ENCODE assay signal across 1 cellular context in the genomic region with DNA sequence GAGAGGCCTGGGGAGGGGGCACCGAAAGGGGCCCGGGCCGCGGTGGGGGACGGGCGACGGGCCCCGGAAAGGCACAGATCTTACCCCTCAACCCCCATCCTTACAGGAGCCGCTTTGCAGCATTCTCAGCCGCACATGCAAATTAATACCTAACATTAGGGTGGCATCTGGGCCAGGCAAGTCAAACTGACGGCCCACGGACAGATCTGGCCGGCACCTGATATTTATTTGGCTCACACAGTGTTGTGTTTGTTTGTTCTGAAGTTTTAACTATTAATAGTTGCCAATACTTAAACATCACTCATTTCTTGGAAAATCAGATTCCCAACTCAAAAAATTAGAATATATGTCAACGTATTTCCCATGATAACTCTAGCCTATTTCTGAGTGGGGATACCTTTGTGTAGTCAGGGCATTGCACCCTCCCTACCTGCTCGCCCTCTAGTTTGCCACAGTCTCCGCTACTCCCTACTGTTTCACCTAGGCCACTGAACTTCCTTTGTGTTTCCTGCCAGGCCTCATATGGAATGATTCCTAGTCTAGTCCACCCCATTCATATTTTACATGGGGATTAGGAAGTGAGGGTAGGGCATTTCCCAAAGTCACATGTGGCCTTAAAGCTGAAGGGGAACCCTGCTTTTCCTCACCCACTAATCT.
TF ChIP-seq lines count a peak whose summit lies in the region.

No MANE protein-coding gene starts in this region.

TF ChIP-seq in HepG2, 621 proteins besides CTCF, POLR2A, EP300 and RAD21 (continued from another document):
- no peak for TF ChIP-seq PAWR (CRISPR knock-in tag; IDR thresholded peaks at IDR 0.05; ENCODE audit: borderline replicate concordance)
- no peak for TF ChIP-seq MTF2 (CRISPR knock-in tag; IDR thresholded peaks at IDR 0.05; ENCODE audit: borderline replicate concordance)
- TF ChIP-seq, protein P1, sequence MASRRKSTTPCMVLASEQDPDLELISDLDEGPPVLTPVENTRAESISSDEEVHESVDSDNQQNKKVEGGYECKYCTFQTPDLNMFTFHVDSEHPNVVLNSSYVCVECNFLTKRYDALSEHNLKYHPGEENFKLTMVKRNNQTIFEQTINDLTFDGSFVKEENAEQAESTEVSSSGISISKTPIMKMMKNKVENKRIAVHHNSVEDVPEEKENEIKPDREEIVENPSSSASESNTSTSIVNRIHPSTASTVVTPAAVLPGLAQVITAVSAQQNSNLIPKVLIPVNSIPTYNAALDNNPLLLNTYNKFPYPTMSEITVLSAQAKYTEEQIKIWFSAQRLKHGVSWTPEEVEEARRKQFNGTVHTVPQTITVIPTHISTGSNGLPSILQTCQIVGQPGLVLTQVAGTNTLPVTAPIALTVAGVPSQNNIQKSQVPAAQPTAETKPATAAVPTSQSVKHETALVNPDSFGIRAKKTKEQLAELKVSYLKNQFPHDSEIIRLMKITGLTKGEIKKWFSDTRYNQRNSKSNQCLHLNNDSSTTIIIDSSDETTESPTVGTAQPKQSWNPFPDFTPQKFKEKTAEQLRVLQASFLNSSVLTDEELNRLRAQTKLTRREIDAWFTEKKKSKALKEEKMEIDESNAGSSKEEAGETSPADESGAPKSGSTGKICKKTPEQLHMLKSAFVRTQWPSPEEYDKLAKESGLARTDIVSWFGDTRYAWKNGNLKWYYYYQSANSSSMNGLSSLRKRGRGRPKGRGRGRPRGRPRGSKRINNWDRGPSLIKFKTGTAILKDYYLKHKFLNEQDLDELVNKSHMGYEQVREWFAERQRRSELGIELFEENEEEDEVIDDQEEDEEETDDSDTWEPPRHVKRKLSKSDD (CRISPR knock-in tag; IDR thresholded peaks at IDR 0.05; ENCODE audit: low read depth): peak; percentile 9; the same call in 1 of the 2 replicates
- TF ChIP-seq, protein P2, sequence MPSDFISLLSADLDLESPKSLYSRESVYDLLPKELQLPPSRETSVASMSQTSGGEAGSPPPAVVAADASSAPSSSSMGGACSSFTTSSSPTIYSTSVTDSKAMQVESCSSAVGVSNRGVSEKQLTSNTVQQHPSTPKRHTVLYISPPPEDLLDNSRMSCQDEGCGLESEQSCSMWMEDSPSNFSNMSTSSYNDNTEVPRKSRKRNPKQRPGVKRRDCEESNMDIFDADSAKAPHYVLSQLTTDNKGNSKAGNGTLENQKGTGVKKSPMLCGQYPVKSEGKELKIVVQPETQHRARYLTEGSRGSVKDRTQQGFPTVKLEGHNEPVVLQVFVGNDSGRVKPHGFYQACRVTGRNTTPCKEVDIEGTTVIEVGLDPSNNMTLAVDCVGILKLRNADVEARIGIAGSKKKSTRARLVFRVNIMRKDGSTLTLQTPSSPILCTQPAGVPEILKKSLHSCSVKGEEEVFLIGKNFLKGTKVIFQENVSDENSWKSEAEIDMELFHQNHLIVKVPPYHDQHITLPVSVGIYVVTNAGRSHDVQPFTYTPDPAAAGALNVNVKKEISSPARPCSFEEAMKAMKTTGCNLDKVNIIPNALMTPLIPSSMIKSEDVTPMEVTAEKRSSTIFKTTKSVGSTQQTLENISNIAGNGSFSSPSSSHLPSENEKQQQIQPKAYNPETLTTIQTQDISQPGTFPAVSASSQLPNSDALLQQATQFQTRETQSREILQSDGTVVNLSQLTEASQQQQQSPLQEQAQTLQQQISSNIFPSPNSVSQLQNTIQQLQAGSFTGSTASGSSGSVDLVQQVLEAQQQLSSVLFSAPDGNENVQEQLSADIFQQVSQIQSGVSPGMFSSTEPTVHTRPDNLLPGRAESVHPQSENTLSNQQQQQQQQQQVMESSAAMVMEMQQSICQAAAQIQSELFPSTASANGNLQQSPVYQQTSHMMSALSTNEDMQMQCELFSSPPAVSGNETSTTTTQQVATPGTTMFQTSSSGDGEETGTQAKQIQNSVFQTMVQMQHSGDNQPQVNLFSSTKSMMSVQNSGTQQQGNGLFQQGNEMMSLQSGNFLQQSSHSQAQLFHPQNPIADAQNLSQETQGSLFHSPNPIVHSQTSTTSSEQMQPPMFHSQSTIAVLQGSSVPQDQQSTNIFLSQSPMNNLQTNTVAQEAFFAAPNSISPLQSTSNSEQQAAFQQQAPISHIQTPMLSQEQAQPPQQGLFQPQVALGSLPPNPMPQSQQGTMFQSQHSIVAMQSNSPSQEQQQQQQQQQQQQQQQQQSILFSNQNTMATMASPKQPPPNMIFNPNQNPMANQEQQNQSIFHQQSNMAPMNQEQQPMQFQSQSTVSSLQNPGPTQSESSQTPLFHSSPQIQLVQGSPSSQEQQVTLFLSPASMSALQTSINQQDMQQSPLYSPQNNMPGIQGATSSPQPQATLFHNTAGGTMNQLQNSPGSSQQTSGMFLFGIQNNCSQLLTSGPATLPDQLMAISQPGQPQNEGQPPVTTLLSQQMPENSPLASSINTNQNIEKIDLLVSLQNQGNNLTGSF (CRISPR knock-in tag; IDR thresholded peaks at IDR 0.05): peak; percentile 50; the same call in 1 of the 2 replicates
- TF ChIP-seq, protein P3, sequence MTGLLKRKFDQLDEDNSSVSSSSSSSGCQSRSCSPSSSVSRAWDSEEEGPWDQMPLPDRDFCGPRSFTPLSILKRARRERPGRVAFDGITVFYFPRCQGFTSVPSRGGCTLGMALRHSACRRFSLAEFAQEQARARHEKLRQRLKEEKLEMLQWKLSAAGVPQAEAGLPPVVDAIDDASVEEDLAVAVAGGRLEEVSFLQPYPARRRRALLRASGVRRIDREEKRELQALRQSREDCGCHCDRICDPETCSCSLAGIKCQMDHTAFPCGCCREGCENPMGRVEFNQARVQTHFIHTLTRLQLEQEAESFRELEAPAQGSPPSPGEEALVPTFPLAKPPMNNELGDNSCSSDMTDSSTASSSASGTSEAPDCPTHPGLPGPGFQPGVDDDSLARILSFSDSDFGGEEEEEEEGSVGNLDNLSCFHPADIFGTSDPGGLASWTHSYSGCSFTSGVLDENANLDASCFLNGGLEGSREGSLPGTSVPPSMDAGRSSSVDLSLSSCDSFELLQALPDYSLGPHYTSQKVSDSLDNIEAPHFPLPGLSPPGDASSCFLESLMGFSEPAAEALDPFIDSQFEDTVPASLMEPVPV (CRISPR knock-in tag; IDR thresholded peaks at IDR 0.05): 0 out of 2 replicates have a peak, but pooled peaks have one; percentile 75
- TF ChIP-seq ZNF224 (CRISPR knock-in tag; IDR thresholded peaks at IDR 0.05): peak; percentile 11; the same call in 1 of the 2 replicates
- TF ChIP-seq, protein P4, sequence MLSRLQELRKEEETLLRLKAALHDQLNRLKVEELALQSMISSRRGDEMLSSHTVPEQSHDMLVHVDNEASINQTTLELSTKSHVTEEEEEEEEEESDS (CRISPR knock-in tag; IDR thresholded peaks at IDR 0.05; ENCODE audit: borderline replicate concordance): peak; percentile 30; the same call in 1 of the 2 replicates
- TF ChIP-seq ZNF160 (CRISPR knock-in tag; IDR thresholded peaks at IDR 0.05): 0 out of 2 replicates have a peak, but pooled peaks have one; percentile 1
- TF ChIP-seq SP1 (IDR thresholded peaks at IDR 0.05): no peak
- TF ChIP-seq SP1 (CRISPR knock-in tag; IDR thresholded peaks at IDR 0.05): no peak
- TF ChIP-seq HNRNPLL (IDR thresholded peaks at IDR 0.05; ENCODE audit: low read depth, low read length, poor library complexity, severe bottlenecking): no peak
- TF ChIP-seq ZNF501 (CRISPR knock-in tag; IDR thresholded peaks at IDR 0.05): 0 out of 2 replicates have a peak, but pooled peaks have one; percentile 5
- TF ChIP-seq, protein P5, sequence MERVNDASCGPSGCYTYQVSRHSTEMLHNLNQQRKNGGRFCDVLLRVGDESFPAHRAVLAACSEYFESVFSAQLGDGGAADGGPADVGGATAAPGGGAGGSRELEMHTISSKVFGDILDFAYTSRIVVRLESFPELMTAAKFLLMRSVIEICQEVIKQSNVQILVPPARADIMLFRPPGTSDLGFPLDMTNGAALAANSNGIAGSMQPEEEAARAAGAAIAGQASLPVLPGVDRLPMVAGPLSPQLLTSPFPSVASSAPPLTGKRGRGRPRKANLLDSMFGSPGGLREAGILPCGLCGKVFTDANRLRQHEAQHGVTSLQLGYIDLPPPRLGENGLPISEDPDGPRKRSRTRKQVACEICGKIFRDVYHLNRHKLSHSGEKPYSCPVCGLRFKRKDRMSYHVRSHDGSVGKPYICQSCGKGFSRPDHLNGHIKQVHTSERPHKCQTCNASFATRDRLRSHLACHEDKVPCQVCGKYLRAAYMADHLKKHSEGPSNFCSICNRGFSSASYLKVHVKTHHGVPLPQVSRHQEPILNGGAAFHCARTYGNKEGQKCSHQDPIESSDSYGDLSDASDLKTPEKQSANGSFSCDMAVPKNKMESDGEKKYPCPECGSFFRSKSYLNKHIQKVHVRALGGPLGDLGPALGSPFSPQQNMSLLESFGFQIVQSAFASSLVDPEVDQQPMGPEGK (CRISPR knock-in tag; IDR thresholded peaks at IDR 0.05): no peak
- TF ChIP-seq, protein P6, sequence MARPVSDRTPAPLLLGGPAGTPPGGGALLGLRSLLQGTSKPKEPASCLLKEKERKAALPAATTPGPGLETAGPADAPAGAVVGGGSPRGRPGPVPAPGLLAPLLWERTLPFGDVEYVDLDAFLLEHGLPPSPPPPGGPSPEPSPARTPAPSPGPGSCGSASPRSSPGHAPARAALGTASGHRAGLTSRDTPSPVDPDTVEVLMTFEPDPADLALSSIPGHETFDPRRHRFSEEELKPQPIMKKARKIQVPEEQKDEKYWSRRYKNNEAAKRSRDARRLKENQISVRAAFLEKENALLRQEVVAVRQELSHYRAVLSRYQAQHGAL (CRISPR knock-in tag; IDR thresholded peaks at IDR 0.05; ENCODE audit: not compliant biosample characterization): no peak
- 0 out of 2 replicates have a peak, but pooled peaks have one; percentile 11 for TF ChIP-seq ZNF30 (CRISPR knock-in tag; IDR thresholded peaks at IDR 0.05)
- TF ChIP-seq ZNF891 (CRISPR knock-in tag; IDR thresholded peaks at IDR 0.05): 0 out of 2 replicates have a peak, but pooled peaks have one; percentile 4
- TF ChIP-seq TMF1 (CRISPR knock-in tag; IDR thresholded peaks at IDR 0.05; ENCODE audit: low read depth): peak; percentile 21; the same call in 1 of the 2 replicates
- TF ChIP-seq ZNF615 (CRISPR knock-in tag; IDR thresholded peaks at IDR 0.05; ENCODE audit: borderline replicate concordance): 0 out of 2 replicates have a peak, but pooled peaks have one; percentile 55
- TF ChIP-seq NAIF1 (CRISPR knock-in tag; IDR thresholded peaks at IDR 0.05; ENCODE audit: borderline replicate concordance): 0 out of 2 replicates have a peak, but pooled peaks have one; percentile 4
- TF ChIP-seq, protein P7, sequence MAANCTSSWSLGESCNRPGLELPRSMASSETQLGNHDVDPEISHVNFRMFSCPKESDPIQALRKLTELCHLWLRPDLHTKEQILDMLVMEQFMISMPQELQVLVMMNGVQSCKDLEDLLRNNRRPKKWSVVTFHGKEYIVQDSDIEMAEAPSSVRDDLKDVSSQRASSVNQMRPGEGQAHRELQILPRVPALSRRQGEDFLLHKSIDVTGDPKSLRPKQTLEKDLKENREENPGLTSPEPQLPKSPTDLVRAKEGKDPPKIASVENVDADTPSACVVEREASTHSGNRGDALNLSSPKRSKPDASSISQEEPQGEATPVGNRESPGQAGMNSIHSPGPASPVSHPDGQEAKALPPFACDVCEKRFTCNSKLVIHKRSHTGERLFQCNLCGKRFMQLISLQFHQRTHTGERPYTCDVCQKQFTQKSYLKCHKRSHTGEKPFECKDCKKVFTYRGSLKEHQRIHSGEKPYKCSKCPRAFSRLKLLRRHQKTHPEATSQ (CRISPR knock-in tag; IDR thresholded peaks at IDR 0.05; ENCODE audit: borderline replicate concordance): 0 out of 2 replicates have a peak, but pooled peaks have one; percentile 35
- no peak for TF ChIP-seq EEA1 (CRISPR knock-in tag; IDR thresholded peaks at IDR 0.05; ENCODE audit: borderline replicate concordance)
- 0 out of 2 replicates have a peak, but pooled peaks have one; percentile 4 for TF ChIP-seq ZNF841 (CRISPR knock-in tag; IDR thresholded peaks at IDR 0.05; ENCODE audit: borderline replicate concordance)
- TF ChIP-seq, protein P8, sequence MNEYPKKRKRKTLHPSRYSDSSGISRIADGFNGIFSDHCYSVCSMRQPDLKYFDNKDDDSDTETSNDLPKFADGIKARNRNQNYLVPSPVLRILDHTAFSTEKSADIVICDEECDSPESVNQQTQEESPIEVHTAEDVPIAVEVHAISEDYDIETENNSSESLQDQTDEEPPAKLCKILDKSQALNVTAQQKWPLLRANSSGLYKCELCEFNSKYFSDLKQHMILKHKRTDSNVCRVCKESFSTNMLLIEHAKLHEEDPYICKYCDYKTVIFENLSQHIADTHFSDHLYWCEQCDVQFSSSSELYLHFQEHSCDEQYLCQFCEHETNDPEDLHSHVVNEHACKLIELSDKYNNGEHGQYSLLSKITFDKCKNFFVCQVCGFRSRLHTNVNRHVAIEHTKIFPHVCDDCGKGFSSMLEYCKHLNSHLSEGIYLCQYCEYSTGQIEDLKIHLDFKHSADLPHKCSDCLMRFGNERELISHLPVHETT (CRISPR knock-in tag; conservative IDR thresholded peaks at IDR 0.05): no peak
